In genomic region chr2:215713393-215713792, GRCh38 we compare ENCODE assay signal across 14 cellular contexts.
A peak's percentile ranks its signal among the peaks of the same experiment; 100 is the strongest.
DNase-seq lines count a peak whose midpoint lies in the region; ATAC-seq and TF ChIP-seq lines count a peak whose summit lies in the region.
"Had no signal": no experiment of that assay in that cellular context is flagged by ENCODE, and none has a peak within 500 bp of the region (broad histone marks: within the 10 kb centered on the region; RNA-seq: fewer than 3 reads in every experiment).

No MANE protein-coding gene starts in this region.

- no peaks in the 10 kb centered on the region for H3K9me3 ChIP-seq in ascending aorta
- H3K9me3 ChIP-seq in left ventricle myocardium inferior (replicated peaks), result no peaks in the 10 kb centered on the region

- no peak for ATAC-seq in GM18909 (IDR thresholded peaks at IDR 0.05; ENCODE audit: poor library complexity, unreplicated experiment)
- ATAC-seq: activated CD4-positive, alpha-beta T cell treated with anti-CD3 and anti-CD28 coated beads for 36 hours; foreskin keratinocyte had no signal

- H3K36me3 ChIP-seq in ascending aorta (no peaks in the 10 kb centered on the region), left ventricle myocardium inferior (no peaks in the 10 kb centered on the region)

- DNase-seq in Calu3, result no peak
- no peak for DNase-seq in ascending aorta (ENCODE audit: low spot score in 2 of 2)
- no peak for DNase-seq in left ventricle myocardium inferior
- DNase-seq in skeletal muscle cell (ENCODE audit: low read depth), result peak; percentile 71
- DNase-seq in NCI-H2107 treated with DMSO at 0.1 percent for 48 hours (lab: John Stamatoyannopoulos, UW; ENCODE audit: unreplicated experiment), result no peak
- no peak for DNase-seq in amygdala (lab: John Stamatoyannopoulos, UW)
- no peak for DNase-seq in ureter (ENCODE audit: low spot score)
- DNase-seq: activated CD4-positive, alpha-beta T cell treated with anti-CD3 and anti-CD28 coated beads for 36 hours; foreskin keratinocyte; H7; stimulated activated CD4-positive, alpha-beta T cell treated with anti-CD3 and anti-CD28 coated beads, Interleukin-4, amount 100 ng/mL, for 24 hours had no signal

- intact Hi-C loops in Calu3 (cut with micrococcal nuclease; ENCODE audit: unreplicated experiment), result no loop called here
- intact Hi-C loops in ascending aorta (cut with DNase I), result no loop called here
- intact Hi-C loops in left ventricle myocardium inferior (cut with micrococcal nuclease), result no loop called here

- peaks cover 19% of the 10 kb centered on the region for H3K4me1 Mint-ChIP-seq in Calu3 (ENCODE audit: low read depth, unreplicated experiment)
- H3K4me1 Mint-ChIP-seq: activated naive CD4-positive, alpha-beta T cell treated with anti-CD3 and anti-CD28 coated beads, Interleukin-2, amount 50 U/mL, for 24 hours had no signal

- H3K36me3 Mint-ChIP-seq in Calu3 (ENCODE audit: insufficient read depth, unreplicated experiment), result no peaks in the 10 kb centered on the region
- H3K36me3 Mint-ChIP-seq: activated naive CD4-positive, alpha-beta T cell treated with anti-CD3 and anti-CD28 coated beads, Interleukin-2, amount 50 U/mL, for 24 hours had no signal

- H3K9me3 Mint-ChIP-seq in Calu3 (ENCODE audit: low read depth, unreplicated experiment), result no peaks in the 10 kb centered on the region
- H3K9me3 Mint-ChIP-seq: activated naive CD4-positive, alpha-beta T cell treated with anti-CD3 and anti-CD28 coated beads, Interleukin-2, amount 50 U/mL, for 24 hours had no signal

- H3K4me3 Mint-ChIP-seq in Calu3 (ENCODE audit: low read depth, unreplicated experiment), result no peak overlapping the region
- H3K4me3 Mint-ChIP-seq: activated CD4-positive, alpha-beta T cell treated with anti-CD3 and anti-CD28 coated beads for 36 hours; activated naive CD4-positive, alpha-beta T cell treated with anti-CD3 and anti-CD28 coated beads, Interleukin-2, amount 50 U/mL, for 24 hours had no signal

- peaks cover 0 to 35% of the 10 kb centered on the region in 2 donors for H3K4me1 ChIP-seq in ascending aorta
- peaks cover 47% of the 10 kb centered on the region for H3K4me1 ChIP-seq in left ventricle myocardium inferior

- H3K4me3 ChIP-seq in ascending aorta (no peak overlapping the region), left ventricle myocardium inferior (no peak overlapping the region), skeletal muscle cell (ENCODE audit: low read depth, low read length) (no peak overlapping the region)

- CTCF ChIA-PET in Calu3 (lab: Charles Lee), result no interaction called here

- H3K27me3 ChIP-seq in ascending aorta, result no peaks in the 10 kb centered on the region
- no peaks in the 10 kb centered on the region for H3K27me3 ChIP-seq in left ventricle myocardium inferior (ENCODE audit: low read depth)
- H3K27me3 ChIP-seq: foreskin keratinocyte had no signal

- TF ChIP-seq CTCF in Calu3 (IDR thresholded peaks at IDR 0.05; ENCODE audit: unreplicated experiment) (no peak), ascending aorta (IDR thresholded peaks at IDR 0.05) (no peak), left ventricle myocardium inferior (IDR thresholded peaks at IDR 0.05; ENCODE audit: borderline replicate concordance) (no peak)

- no TSS peak for BruUV-seq in Calu3 (replicated peaks; lab: Mats Ljungman, UMichigan)

- H3K27me3 Mint-ChIP-seq in Calu3 (ENCODE audit: unreplicated experiment), result no peaks in the 10 kb centered on the region

- H3K27ac Mint-ChIP-seq in Calu3 (ENCODE audit: unreplicated experiment), result peak overlapping the region; percentile 48
- H3K27ac Mint-ChIP-seq: activated CD4-positive, alpha-beta T cell treated with anti-CD3 and anti-CD28 coated beads for 36 hours; activated naive CD4-positive, alpha-beta T cell treated with anti-CD3 and anti-CD28 coated beads, Interleukin-2, amount 50 U/mL, for 24 hours had no signal

- H3K27ac ChIP-seq in ascending aorta, result peak overlapping the region; percentile 51 to 64
- H3K27ac ChIP-seq in left ventricle myocardium inferior (replicated peaks), result peak overlapping the region; percentile 73
- H3K27ac ChIP-seq: foreskin keratinocyte, RWPE1 had no signal
